In the genomic region with DNA sequence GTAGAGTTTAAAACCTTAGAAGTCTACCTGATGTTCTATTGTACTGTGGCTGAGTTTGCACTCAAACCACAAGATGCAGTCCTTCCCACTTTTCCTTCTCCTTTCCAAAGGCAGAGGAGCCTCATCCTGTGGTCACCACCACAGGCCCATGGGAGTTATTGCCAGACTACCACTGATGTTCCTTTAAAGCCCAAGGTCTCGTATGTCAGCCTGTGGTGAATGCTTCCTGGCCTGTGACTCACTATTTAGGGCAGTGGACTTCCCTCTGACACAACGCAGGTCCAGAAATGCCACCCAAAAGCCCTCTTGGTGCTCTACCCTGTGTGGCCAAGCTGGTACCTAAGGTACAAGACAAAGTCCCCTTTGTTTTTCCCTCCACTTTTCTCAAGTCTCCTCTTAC, we compare ENCODE assay signal across 1 cellular context.
TF ChIP-seq lines count a peak whose summit lies in the region.

No MANE protein-coding gene starts in this region.

TF ChIP-seq in IMR-90, 13 proteins besides CTCF, POLR2A, EP300 and RAD21:
- no peak for TF ChIP-seq RFX5 (IDR thresholded peaks at IDR 0.05; ENCODE audit: low read depth, low read length)
- TF ChIP-seq, protein P1, sequence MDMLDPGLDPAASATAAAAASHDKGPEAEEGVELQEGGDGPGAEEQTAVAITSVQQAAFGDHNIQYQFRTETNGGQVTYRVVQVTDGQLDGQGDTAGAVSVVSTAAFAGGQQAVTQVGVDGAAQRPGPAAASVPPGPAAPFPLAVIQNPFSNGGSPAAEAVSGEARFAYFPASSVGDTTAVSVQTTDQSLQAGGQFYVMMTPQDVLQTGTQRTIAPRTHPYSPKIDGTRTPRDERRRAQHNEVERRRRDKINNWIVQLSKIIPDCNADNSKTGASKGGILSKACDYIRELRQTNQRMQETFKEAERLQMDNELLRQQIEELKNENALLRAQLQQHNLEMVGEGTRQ (IDR thresholded peaks at IDR 0.05; ENCODE audit: low read depth, low read length), result no peak
- no peak for TF ChIP-seq SMC3 (IDR thresholded peaks at IDR 0.05; ENCODE audit: low read depth, low read length)
- no peak for TF ChIP-seq CHD1 (IDR thresholded peaks at IDR 0.05; ENCODE audit: low read depth, low read length)
- TF ChIP-seq BHLHE40 (IDR thresholded peaks at IDR 0.05; ENCODE audit: low read depth, low read length), result no peak
- no peak for TF ChIP-seq RCOR1 (IDR thresholded peaks at IDR 0.05; ENCODE audit: insufficient replicate concordance, low read length)
- TF ChIP-seq MAFK (IDR thresholded peaks at IDR 0.05; ENCODE audit: low read depth, low read length), result no peak
- no peak for TF ChIP-seq NFE2L2 (IDR thresholded peaks at IDR 0.05; ENCODE audit: low read depth, low read length)
- TF ChIP-seq, protein P2, sequence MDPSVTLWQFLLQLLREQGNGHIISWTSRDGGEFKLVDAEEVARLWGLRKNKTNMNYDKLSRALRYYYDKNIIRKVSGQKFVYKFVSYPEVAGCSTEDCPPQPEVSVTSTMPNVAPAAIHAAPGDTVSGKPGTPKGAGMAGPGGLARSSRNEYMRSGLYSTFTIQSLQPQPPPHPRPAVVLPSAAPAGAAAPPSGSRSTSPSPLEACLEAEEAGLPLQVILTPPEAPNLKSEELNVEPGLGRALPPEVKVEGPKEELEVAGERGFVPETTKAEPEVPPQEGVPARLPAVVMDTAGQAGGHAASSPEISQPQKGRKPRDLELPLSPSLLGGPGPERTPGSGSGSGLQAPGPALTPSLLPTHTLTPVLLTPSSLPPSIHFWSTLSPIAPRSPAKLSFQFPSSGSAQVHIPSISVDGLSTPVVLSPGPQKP (IDR thresholded peaks at IDR 0.05; ENCODE audit: borderline replicate concordance, low read depth, low read length), result no peak
- TF ChIP-seq MAZ (IDR thresholded peaks at IDR 0.05; ENCODE audit: borderline replicate concordance, low read depth, low read length), result no peak
